ENCODE assay signal across 15 cellular contexts in genomic region chr3:196979545-196979944, GRCh38. TPM values are rescaled to one million over a fixed set of nuclear protein-coding genes. Genes with fewer than 3 reads are reported as not detected.
DNase-seq lines count a peak whose midpoint lies in the region; ATAC-seq and TF ChIP-seq lines count a peak whose summit lies in the region.
"Had no signal": no experiment of that assay in that cellular context is flagged by ENCODE, and none has a peak within 500 bp of the region (broad histone marks: within the 10 kb centered on the region; RNA-seq: fewer than 3 reads in every experiment).

No MANE protein-coding gene starts in this region.

- no peak overlapping the region for H3K4me2 ChIP-seq in neural progenitor cell

- peaks cover 7% of the 10 kb centered on the region for H3K4me1 Mint-ChIP-seq in neural progenitor cell

- H3K4me1 ChIP-seq in neural progenitor cell: no peaks in the 10 kb centered on the region
- H3K4me1 ChIP-seq in prostate gland (replicated peaks): no peaks in the 10 kb centered on the region
- H3K4me1 ChIP-seq: uterus had no signal

- H3K4me3 Mint-ChIP-seq in neural progenitor cell: no peak overlapping the region
- H3K4me3 Mint-ChIP-seq: stimulated activated naive CD8-positive, alpha-beta T cell treated with anti-CD3 and anti-CD28 coated beads, Interleukin-15, Interleukin-2, amounts not matched to agents 100 ng/mL and 50 ng/mL, for 24 hours had no signal

- no peak overlapping the region for H2AFZ ChIP-seq in neural progenitor cell (replicated peaks)

- peak overlapping the region; percentile 37 for H3K27ac Mint-ChIP-seq in neural progenitor cell
- H3K27ac Mint-ChIP-seq: stimulated activated naive CD8-positive, alpha-beta T cell treated with anti-CD3 and anti-CD28 coated beads, Interleukin-15, Interleukin-2, amounts not matched to agents 100 ng/mL and 50 ng/mL, for 24 hours had no signal

- TF ChIP-seq CTCF in AG09309 (IDR thresholded peaks at IDR 0.05; ENCODE audit: control insufficient read depth, insufficient read depth, low read depth, low read length, missing control alignments) (no peak), fibroblast of mammary gland (conservative IDR thresholded peaks at IDR 0.05; ENCODE audit: control insufficient read depth, insufficient read depth, low read depth, low read length) (no peak), neural progenitor cell (IDR thresholded peaks at IDR 0.05) (no peak), prostate gland (IDR thresholded peaks at IDR 0.05) (no peak)

- no peaks in the 10 kb centered on the region for H3K79me2 ChIP-seq in neural progenitor cell (ENCODE audit: low read depth)

- H3K27me3 Mint-ChIP-seq in neural progenitor cell (ENCODE audit: insufficient read depth, low read depth): peaks cover 9% of the 10 kb centered on the region

- H3K9me3 ChIP-seq in neural progenitor cell (ENCODE audit: low read depth): no peaks in the 10 kb centered on the region
- no peaks in the 10 kb centered on the region for H3K9me3 ChIP-seq in prostate gland

- ATAC-seq in GM21825 (IDR thresholded peaks at IDR 0.05; ENCODE audit: unreplicated experiment): no peak

- H4K20me1 ChIP-seq in neural progenitor cell (ENCODE audit: low read depth): no peaks in the 10 kb centered on the region

- H3K9me3 Mint-ChIP-seq in neural progenitor cell: peaks cover 16% of the 10 kb centered on the region

- H3K27ac ChIP-seq in neural progenitor cell (no peak overlapping the region), prostate gland (no peak overlapping the region)
- H3K27ac ChIP-seq: uterus, VCaP had no signal

- peak; percentile 49 for DNase-seq in AG09309 (ENCODE audit: low read depth)
- peak; percentile 21 for DNase-seq in M059J (ENCODE audit: low read depth)
- peak; percentile 91 for DNase-seq in fibroblast of mammary gland (ENCODE audit: low read depth)
- no peak for DNase-seq in neural progenitor cell (ENCODE audit: low spot score)
- DNase-seq in T-helper 9 cell: no peak
- DNase-seq in prostate gland (ENCODE audit: low spot score): no peak
- no peak for DNase-seq in nucleus accumbens (lab: John Stamatoyannopoulos, UW)
- DNase-seq: activated effector memory CD4-positive, alpha-beta T cell treated with Interleukin-2 at 50 U/mL for 16 hours; cortex of kidney; RPMI8226; uterus had no signal

- H3K9ac ChIP-seq in neural progenitor cell: no peak overlapping the region

- H3F3A ChIP-seq in neural progenitor cell (ENCODE audit: low read depth): no peaks in the 10 kb centered on the region

- no peak overlapping the region for H3K4me3 ChIP-seq in AG09309 (ENCODE audit: control insufficient read depth, low read depth, low read length)
- H3K4me3 ChIP-seq in fibroblast of mammary gland (ENCODE audit: control insufficient read depth, low read depth, low read length): no peak overlapping the region
- no peak overlapping the region for H3K4me3 ChIP-seq in neural progenitor cell
- no peak overlapping the region for H3K4me3 ChIP-seq in prostate gland
- H3K4me3 ChIP-seq: skin epidermis, uterus had no signal

- H3K36me3 ChIP-seq in neural progenitor cell (no peaks in the 10 kb centered on the region), prostate gland (no peaks in the 10 kb centered on the region)
- H3K36me3 ChIP-seq: uterus had no signal

- TF ChIP-seq POLR2A in prostate gland (IDR thresholded peaks at IDR 0.05): no peak

- intact Hi-C loops in prostate gland (cut with DNase I): no loop called here

- peaks cover 8% of the 10 kb centered on the region for H3K27me3 ChIP-seq in neural progenitor cell
- H3K27me3 ChIP-seq in prostate gland (replicated peaks; ENCODE audit: insufficient read depth): no peaks in the 10 kb centered on the region
- H3K27me3 ChIP-seq: uterus had no signal

- WGBS in prostate gland: 83% methylated on average over 10 of the region's 10 CpGs

- peaks cover 3% of the 10 kb centered on the region for H3K36me3 Mint-ChIP-seq in neural progenitor cell

RNA-seq across cellular contexts. Expression of gene PIGZ, which starts 10.9 kb away (rescaled TPM):
- 1.7 and 1.9 TPM in 2 replicates for total RNA-seq in M059J (2014; rRNA removed; shearing (Covaris generic))
- 1.2 TPM in 1 of 2 replicates, not detected in the other for total RNA-seq in neural progenitor cell (ENCODE audit: low replicate concordance)
- total RNA-seq in prostate gland: 10 to 100 TPM in 1 of 2 donors, 1 to 10 TPM in 1; 4.7 to 11.3 TPM

RNA-seq across cellular contexts. Expression of gene NCBP2, which starts 37.2 kb away (rescaled TPM):
- 62.5 and 95.5 TPM in 2 replicates for total RNA-seq in M059J (2014; rRNA removed; shearing (Covaris generic))
- total RNA-seq in neural progenitor cell (ENCODE audit: low replicate concordance): 68.4 and 80.8 TPM in 2 replicates
- total RNA-seq in prostate gland: 10 to 100 TPM; 35.4 to 38.2 TPM

RNA-seq across cellular contexts. Expression of gene MELTF, which starts 50.1 kb away (rescaled TPM):
- total RNA-seq in M059J (2014; rRNA removed; shearing (Covaris generic)): 4.2 and 8.9 TPM in 2 replicates
- total RNA-seq in neural progenitor cell (ENCODE audit: low replicate concordance) (0.28 and 4.2 TPM in 2 replicates), prostate gland (1 to 10 TPM; 6.9 to 9.0 TPM)

Comparison
In these comparisons a context has a peak if more than half of its experiments do, and no peak if none do; other contexts are left out.
1. DNase-seq: peak in AG09309 (single experiment), M059J (single experiment) and fibroblast of mammary gland (single experiment); none in neural progenitor cell (single experiment), T-helper 9 cell (single experiment), prostate gland (single experiment) and nucleus accumbens (0 of 56).